ENCODE assay signal across 1 cellular context in the genomic region with DNA sequence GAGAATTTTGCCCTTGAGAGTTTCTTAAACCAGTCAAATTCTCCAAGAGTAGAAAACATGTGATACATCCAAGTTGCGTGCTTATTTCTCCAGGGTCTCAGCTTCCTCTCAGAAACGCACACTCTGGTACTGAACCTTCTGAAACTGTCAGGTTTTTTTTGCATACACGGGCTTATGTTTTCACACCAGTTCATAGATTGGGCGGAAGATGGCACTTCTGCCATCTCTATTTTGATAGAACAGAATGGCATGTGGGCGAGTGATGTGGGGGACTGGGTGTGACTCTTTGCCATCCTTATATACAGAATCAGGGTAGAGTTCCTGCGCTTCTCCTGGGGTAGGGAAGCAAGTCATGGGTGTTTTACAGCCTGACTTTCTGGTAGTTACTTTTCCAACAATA.
TF ChIP-seq lines count a peak whose summit lies in the region.

No MANE protein-coding gene starts in this region.

TF ChIP-seq in GM12878, 131 proteins besides CTCF, POLR2A, EP300 and RAD21 (continued from another document):
- TF ChIP-seq, protein P1, sequence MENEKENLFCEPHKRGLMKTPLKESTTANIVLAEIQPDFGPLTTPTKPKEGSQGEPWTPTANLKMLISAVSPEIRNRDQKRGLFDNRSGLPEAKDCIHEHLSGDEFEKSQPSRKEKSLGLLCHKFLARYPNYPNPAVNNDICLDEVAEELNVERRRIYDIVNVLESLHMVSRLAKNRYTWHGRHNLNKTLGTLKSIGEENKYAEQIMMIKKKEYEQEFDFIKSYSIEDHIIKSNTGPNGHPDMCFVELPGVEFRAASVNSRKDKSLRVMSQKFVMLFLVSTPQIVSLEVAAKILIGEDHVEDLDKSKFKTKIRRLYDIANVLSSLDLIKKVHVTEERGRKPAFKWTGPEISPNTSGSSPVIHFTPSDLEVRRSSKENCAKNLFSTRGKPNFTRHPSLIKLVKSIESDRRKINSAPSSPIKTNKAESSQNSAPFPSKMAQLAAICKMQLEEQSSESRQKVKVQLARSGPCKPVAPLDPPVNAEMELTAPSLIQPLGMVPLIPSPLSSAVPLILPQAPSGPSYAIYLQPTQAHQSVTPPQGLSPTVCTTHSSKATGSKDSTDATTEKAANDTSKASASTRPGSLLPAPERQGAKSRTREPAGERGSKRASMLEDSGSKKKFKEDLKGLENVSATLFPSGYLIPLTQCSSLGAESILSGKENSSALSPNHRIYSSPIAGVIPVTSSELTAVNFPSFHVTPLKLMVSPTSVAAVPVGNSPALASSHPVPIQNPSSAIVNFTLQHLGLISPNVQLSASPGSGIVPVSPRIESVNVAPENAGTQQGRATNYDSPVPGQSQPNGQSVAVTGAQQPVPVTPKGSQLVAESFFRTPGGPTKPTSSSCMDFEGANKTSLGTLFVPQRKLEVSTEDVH (IDR thresholded peaks at IDR 0.05; ENCODE audit: low read depth, partially characterized antibody), result no peak
- TF ChIP-seq ZNF384 (IDR thresholded peaks at IDR 0.05; ENCODE audit: borderline replicate concordance, low read depth, low read length) (peak; percentile 59; the same call in 1 of the 2 replicates), NR2F1 (conservative IDR thresholded peaks at IDR 0.05) (no peak), IKZF2 (IDR thresholded peaks at IDR 0.05) (peak; percentile 55 to 61; a peak in 3 of 4 replicates), SPI1 (IDR thresholded peaks at IDR 0.05; ENCODE audit: borderline replicate concordance, insufficient read depth, low read depth, low read length) (no peak; the same call in 1 of the 2 replicates), MYB (IDR thresholded peaks at IDR 0.05; ENCODE audit: borderline replicate concordance, low read depth, low read length) (no peak), SMAD1 (IDR thresholded peaks at IDR 0.05; ENCODE audit: low read depth, partially characterized antibody) (no peak), NFIC (IDR thresholded peaks at IDR 0.05; ENCODE audit: low read depth, low read length) (peak; percentile 37; the same call in 1 of the 2 replicates), SRF (IDR thresholded peaks at IDR 0.05; ENCODE audit: low read depth in 2 of 2, low read length in 2 of 2) (no peak), FOS (IDR thresholded peaks at IDR 0.05; ENCODE audit: borderline replicate concordance, extremely low read depth, insufficient read length) (no peak), ZBED1 (IDR thresholded peaks at IDR 0.05; ENCODE audit: borderline replicate concordance) (no peak), CREM (IDR thresholded peaks at IDR 0.05; ENCODE audit: low read depth) (no peak), RFX5 (IDR thresholded peaks at IDR 0.05; ENCODE audit: low read depth, low read length) (no peak), NR2C1 (IDR thresholded peaks at IDR 0.05) (no peak), EED (IDR thresholded peaks at IDR 0.05; ENCODE audit: low read depth) (0 out of 2 replicates have a peak, but pooled peaks have one; percentile 22), YY1 (IDR thresholded peaks at IDR 0.05; ENCODE audit: low read depth, low read length) (no peak), IKZF1 (conservative IDR thresholded peaks at IDR 0.05) (peak; percentile 66), RELA (IDR thresholded peaks at IDR 0.05; ENCODE audit: borderline replicate concordance, partially characterized antibody) (no peak), DPF2 (IDR thresholded peaks at IDR 0.05) (no peak)
